ENCODE assay signal across 9 cellular contexts in genomic region chr7:45203947-45204445, GRCh38. TPM values are rescaled to one million over a fixed set of nuclear protein-coding genes. Genes with fewer than 3 reads are reported as not detected.
DNase-seq lines count a peak whose midpoint lies in the region; ATAC-seq, FAIRE-seq and TF ChIP-seq lines count a peak whose summit lies in the region.
"Had no signal": no experiment of that assay in that cellular context is flagged by ENCODE, and none has a peak within 500 bp of the region (broad histone marks: within the 10 kb centered on the region; RNA-seq: fewer than 3 reads in every experiment).

No MANE protein-coding gene starts in this region.

- H3K4me1 ChIP-seq in osteoblast (ENCODE audit: insufficient read depth, low read length), result no peaks in the 10 kb centered on the region

- no peak overlapping the region for H3K27ac ChIP-seq in osteoblast (ENCODE audit: low read depth, low read length)

- H2AFZ ChIP-seq in osteoblast (ENCODE audit: low read length), result no peak overlapping the region

- H3K27me3 Mint-ChIP-seq in activated naive CD8-positive, alpha-beta T cell, result no peaks in the 10 kb centered on the region
- H3K27me3 Mint-ChIP-seq in T-helper 17 cell, result peaks cover 10% of the 10 kb centered on the region

- H3K9me3 Mint-ChIP-seq in activated naive CD8-positive, alpha-beta T cell (ENCODE audit: low read depth), result no peaks in the 10 kb centered on the region

- H3K4me3 ChIP-seq in osteoblast (ENCODE audit: insufficient read depth, low read length), result peak overlapping the region; percentile 39

- H3K36me3 Mint-ChIP-seq in activated naive CD8-positive, alpha-beta T cell, result no peaks in the 10 kb centered on the region
- H3K36me3 Mint-ChIP-seq in T-helper 17 cell (ENCODE audit: low read depth), result peaks cover 2% of the 10 kb centered on the region

- TF ChIP-seq CTCF in osteoblast (IDR thresholded peaks at IDR 0.05; ENCODE audit: extremely low read depth, low read depth, low read length), result no peak

- H3K27me3 ChIP-seq in osteoblast (ENCODE audit: insufficient read depth, low read length), result peaks cover 24% of the 10 kb centered on the region

- H4K20me1 ChIP-seq in osteoblast (ENCODE audit: insufficient read depth, low read length), result no peaks in the 10 kb centered on the region

- peak overlapping the region; percentile 63 for H3K4me2 ChIP-seq in osteoblast (ENCODE audit: insufficient read depth, low read length)

- peak; percentile 95 for ATAC-seq in GM19035 (IDR thresholded peaks at IDR 0.05; ENCODE audit: unreplicated experiment)
- peak; percentile 75 for ATAC-seq in HG03039 (IDR thresholded peaks at IDR 0.05; ENCODE audit: unreplicated experiment)
- no peak for ATAC-seq in T-helper 17 cell

- no peaks in the 10 kb centered on the region for H3K79me2 ChIP-seq in osteoblast (ENCODE audit: insufficient read depth, low read length)

- no peak overlapping the region for H3K4me3 Mint-ChIP-seq in activated naive CD8-positive, alpha-beta T cell
- H3K4me3 Mint-ChIP-seq in T-helper 17 cell, result no peak overlapping the region

- H3K27ac Mint-ChIP-seq in activated naive CD8-positive, alpha-beta T cell, result peak overlapping the region; percentile 23
- no peak overlapping the region for H3K27ac Mint-ChIP-seq in T-helper 17 cell

- no peak for FAIRE-seq in H54 (lab: Jason Lieb, UNC)

- peaks cover 18% of the 10 kb centered on the region for H3K4me1 Mint-ChIP-seq in activated naive CD8-positive, alpha-beta T cell (ENCODE audit: low read depth)
- H3K4me1 Mint-ChIP-seq in T-helper 17 cell, result peaks cover 28% of the 10 kb centered on the region

- DNase-seq in osteoblast (ENCODE audit: insufficient read length, low spot score, missing footprints) (no peak), NCI-H2227 (lab: John Stamatoyannopoulos, UW; ENCODE audit: unreplicated experiment) (no peak), T-helper 17 cell (no peak), inferior parietal cortex (ENCODE audit: extremely low spot score) (no peak), H54 (ENCODE audit: insufficient read length, low spot score) (no peak)

- H3K36me3 ChIP-seq in osteoblast (ENCODE audit: insufficient read depth, low read length), result no peaks in the 10 kb centered on the region

- H3K9me3 ChIP-seq in osteoblast (ENCODE audit: low read depth, low read length) (no peaks in the 10 kb centered on the region), T-helper 17 cell (ENCODE audit: control insufficient read depth, low read length, poor library complexity, severe bottlenecking) (no peaks in the 10 kb centered on the region)

- no peak for TF ChIP-seq POLR2A in H54 (IDR thresholded peaks at IDR 0.05; ENCODE audit: low read depth, low read length)

RNA-seq across cellular contexts. Expression of gene RAMP3, which starts 46.4 kb away (rescaled TPM):
- not detected in 2 replicates for total RNA-seq in osteoblast
- under 1 TPM; 0.65 to 0.76 TPM for total RNA-seq in T-helper 17 cell
- total RNA-seq: pulmonary artery endothelial cell had no signal
